1 cellular context compared by ENCODE assay signal in the genomic region with DNA sequence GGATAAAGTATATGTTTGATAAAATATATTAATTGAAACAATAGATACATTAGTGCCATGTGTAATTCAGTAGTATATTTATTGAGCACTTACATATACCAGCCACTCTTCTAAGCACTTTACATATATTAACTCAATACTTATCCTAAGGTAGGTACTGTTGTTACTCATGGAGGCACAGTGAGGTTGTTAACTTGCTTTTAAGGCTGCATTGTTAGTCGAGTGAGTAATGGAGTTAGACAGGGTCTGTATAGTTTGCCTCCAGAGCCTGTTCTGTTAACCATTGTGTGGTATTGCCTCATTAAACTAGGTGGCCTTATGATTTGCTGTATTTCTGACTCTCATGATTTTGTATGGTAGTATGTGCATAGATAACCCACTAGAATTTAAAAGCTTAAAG.
TF ChIP-seq lines count a peak whose summit lies in the region.

No MANE protein-coding gene starts in this region.

TF ChIP-seq in GM23338, 12 proteins besides CTCF, POLR2A, EP300 and RAD21 (continued from another document):
- TF ChIP-seq, protein P1, sequence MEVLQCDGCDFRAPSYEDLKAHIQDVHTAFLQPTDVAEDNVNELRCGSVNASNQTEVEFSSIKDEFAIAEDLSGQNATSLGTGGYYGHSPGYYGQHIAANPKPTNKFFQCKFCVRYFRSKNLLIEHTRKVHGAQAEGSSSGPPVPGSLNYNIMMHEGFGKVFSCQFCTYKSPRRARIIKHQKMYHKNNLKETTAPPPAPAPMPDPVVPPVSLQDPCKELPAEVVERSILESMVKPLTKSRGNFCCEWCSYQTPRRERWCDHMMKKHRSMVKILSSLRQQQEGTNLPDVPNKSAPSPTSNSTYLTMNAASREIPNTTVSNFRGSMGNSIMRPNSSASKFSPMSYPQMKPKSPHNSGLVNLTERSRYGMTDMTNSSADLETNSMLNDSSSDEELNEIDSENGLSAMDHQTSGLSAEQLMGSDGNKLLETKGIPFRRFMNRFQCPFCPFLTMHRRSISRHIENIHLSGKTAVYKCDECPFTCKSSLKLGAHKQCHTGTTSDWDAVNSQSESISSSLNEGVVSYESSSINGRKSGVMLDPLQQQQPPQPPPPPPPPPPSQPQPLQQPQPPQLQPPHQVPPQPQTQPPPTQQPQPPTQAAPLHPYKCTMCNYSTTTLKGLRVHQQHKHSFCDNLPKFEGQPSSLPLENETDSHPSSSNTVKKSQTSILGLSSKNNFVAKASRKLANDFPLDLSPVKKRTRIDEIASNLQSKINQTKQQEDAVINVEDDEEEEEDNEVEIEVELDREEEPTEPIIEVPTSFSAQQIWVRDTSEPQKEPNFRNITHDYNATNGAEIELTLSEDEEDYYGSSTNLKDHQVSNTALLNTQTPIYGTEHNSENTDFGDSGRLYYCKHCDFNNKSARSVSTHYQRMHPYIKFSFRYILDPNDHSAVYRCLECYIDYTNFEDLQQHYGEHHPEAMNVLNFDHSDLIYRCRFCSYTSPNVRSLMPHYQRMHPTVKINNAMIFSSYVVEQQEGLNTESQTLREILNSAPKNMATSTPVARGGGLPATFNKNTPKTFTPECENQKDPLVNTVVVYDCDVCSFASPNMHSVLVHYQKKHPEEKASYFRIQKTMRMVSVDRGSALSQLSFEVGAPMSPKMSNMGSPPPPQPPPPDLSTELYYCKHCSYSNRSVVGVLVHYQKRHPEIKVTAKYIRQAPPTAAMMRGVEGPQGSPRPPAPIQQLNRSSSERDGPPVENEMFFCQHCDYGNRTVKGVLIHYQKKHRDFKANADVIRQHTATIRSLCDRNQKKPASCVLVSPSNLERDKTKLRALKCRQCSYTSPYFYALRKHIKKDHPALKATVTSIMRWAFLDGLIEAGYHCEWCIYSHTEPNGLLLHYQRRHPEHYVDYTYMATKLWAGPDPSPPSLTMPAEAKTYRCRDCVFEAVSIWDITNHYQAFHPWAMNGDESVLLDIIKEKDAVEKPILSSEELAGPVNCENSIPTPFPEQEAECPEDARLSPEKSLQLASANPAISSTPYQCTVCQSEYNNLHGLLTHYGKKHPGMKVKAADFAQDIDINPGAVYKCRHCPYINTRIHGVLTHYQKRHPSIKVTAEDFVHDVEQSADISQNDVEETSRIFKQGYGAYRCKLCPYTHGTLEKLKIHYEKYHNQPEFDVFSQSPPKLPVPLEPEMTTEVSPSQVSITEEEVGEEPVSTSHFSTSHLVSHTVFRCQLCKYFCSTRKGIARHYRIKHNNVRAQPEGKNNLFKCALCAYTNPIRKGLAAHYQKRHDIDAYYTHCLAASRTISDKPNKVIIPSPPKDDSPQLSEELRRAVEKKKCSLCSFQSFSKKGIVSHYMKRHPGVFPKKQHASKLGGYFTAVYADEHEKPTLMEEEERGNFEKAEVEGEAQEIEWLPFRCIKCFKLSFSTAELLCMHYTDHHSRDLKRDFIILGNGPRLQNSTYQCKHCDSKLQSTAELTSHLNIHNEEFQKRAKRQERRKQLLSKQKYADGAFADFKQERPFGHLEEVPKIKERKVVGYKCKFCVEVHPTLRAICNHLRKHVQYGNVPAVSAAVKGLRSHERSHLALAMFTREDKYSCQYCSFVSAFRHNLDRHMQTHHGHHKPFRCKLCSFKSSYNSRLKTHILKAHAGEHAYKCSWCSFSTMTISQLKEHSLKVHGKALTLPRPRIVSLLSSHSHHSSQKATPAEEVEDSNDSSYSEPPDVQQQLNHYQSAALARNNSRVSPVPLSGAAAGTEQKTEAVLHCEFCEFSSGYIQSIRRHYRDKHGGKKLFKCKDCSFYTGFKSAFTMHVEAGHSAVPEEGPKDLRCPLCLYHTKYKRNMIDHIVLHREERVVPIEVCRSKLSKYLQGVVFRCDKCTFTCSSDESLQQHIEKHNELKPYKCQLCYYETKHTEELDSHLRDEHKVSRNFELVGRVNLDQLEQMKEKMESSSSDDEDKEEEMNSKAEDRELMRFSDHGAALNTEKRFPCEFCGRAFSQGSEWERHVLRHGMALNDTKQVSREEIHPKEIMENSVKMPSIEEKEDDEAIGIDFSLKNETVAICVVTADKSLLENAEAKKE (CRISPR knock-in tag; IDR thresholded peaks at IDR 0.05) = no peak
- no peak for TF ChIP-seq POLR2AphosphoS5 (IDR thresholded peaks at IDR 0.05; ENCODE audit: low read depth)
TF ChIP-seq in GM23338: peak in this region for 0.
